7 cellular contexts compared by ENCODE assay signal in genomic region chr4:113316879-113317278, GRCh38.
DNase-seq lines count a peak whose midpoint lies in the region; ATAC-seq and TF ChIP-seq lines count a peak whose summit lies in the region.

No MANE protein-coding gene starts in this region.

- peaks cover 0 to 8% (median 6%) of the 10 kb centered on the region in 3 donors for H3K27me3 Mint-ChIP-seq in naive B cell

- peak overlapping the region in 5 of 6 donors; percentile 13 to 80 (median 54) for H3K27ac Mint-ChIP-seq in naive B cell

- TF ChIP-seq CTCF in MM.1S (IDR thresholded peaks at IDR 0.05; ENCODE audit: low read length), result no peak

- no peaks in the 10 kb centered on the region for H4K20me1 ChIP-seq in MM.1S (ENCODE audit: insufficient read depth, low read length)

- H3K36me3 Mint-ChIP-seq in naive B cell, result no peaks in the 10 kb centered on the region

- no peak overlapping the region for H3K9ac ChIP-seq in MM.1S (ENCODE audit: low read length)

- ATAC-seq in GM18870 (IDR thresholded peaks at IDR 0.05; ENCODE audit: unreplicated experiment) (peak; percentile 96), GM21737 (IDR thresholded peaks at IDR 0.05; ENCODE audit: unreplicated experiment) (peak; percentile 99), naive B cell (ENCODE audit: low read depth in 2 of 2) (peak; percentile 94 to 97)

- no peaks in the 10 kb centered on the region for H3K79me2 ChIP-seq in MM.1S (ENCODE audit: low read length)

- H3K9me3 ChIP-seq in MM.1S (replicated peaks; ENCODE audit: insufficient read depth, low read length), result no peaks in the 10 kb centered on the region

- DNase-seq in MM.1S (peak; percentile 73), naive B cell (peak; percentile 43), LoVo (ENCODE audit: low spot score) (no peak), NCI-H1048 (lab: John Stamatoyannopoulos, UW) (no peak)
- DNase-seq in activated CD4-positive, CD25-positive, alpha-beta regulatory T cell (lab: John Stamatoyannopoulos, UW), result no peak

- peaks cover 8 to 17% (median 10%) of the 10 kb centered on the region in 3 donors for H3K4me1 Mint-ChIP-seq in naive B cell

- peak overlapping the region; percentile 9; the same call in 1 of the 2 replicates for H3K4me2 ChIP-seq in MM.1S (ENCODE audit: low read depth, low read length)

- peak overlapping the region; percentile 30; the same call in 1 of the 2 replicates for H2AFZ ChIP-seq in MM.1S (ENCODE audit: low read length)

- H3F3A ChIP-seq in MM.1S (ENCODE audit: insufficient read depth, low read length), result no peaks in the 10 kb centered on the region

- H3K27me3 ChIP-seq in MM.1S (replicated peaks; ENCODE audit: insufficient read depth, low read length), result no peaks in the 10 kb centered on the region

- H3K36me3 ChIP-seq in MM.1S (replicated peaks; ENCODE audit: insufficient read depth, low read length), result no peaks in the 10 kb centered on the region

- H3K9me2 ChIP-seq in MM.1S (replicated peaks; ENCODE audit: insufficient read depth, low read length), result no peaks in the 10 kb centered on the region

- peaks cover 0 to 3% (median 0%) of the 10 kb centered on the region in 7 donors for H3K9me3 Mint-ChIP-seq in naive B cell

- H3K4me1 ChIP-seq in MM.1S (ENCODE audit: low read length), result peaks cover 12% of the 10 kb centered on the region

- H3K4me3 ChIP-seq in MM.1S (ENCODE audit: low read length), result no peak overlapping the region

- H3K4me3 Mint-ChIP-seq in naive B cell, result peak overlapping the region in 6 of 8 donors; percentile 6 to 49 (median 23)

- H3K27ac ChIP-seq in MM.1S (ENCODE audit: low read length), result peak overlapping the region; percentile 23; the same call in 1 of the 2 replicates

Comparison
In these comparisons a context has a peak if more than half of its experiments do, and no peak if none do; other contexts are left out.
1. DNase-seq: peak in MM.1S (single experiment) and naive B cell (single experiment); none in LoVo (single experiment), NCI-H1048 (single experiment) and activated CD4-positive, CD25-positive, alpha-beta regulatory T cell (0 of 4).
2. Peak in every context shown above with its lines, with median percentiles within 50 percentile points of each other: ATAC-seq.